8 cellular contexts compared by ENCODE assay signal in genomic region chr1:201481004-201481380, GRCh38. TPM values are rescaled to one million over a fixed set of nuclear protein-coding genes. Genes with fewer than 3 reads are reported as not detected.
A peak's percentile ranks its signal among the peaks of the same experiment; 100 is the strongest.
DNase-seq lines count a peak whose midpoint lies in the region; ATAC-seq and TF ChIP-seq lines count a peak whose summit lies in the region.

No MANE protein-coding gene starts in this region.

- H3K36me3 ChIP-seq in SK-N-MC (ENCODE audit: insufficient read depth, low read length): peaks cover 16% of the 10 kb centered on the region

- no peaks in the 10 kb centered on the region for H3K9me3 ChIP-seq in SK-N-MC (ENCODE audit: low read depth, low read length)

- H3K27ac ChIP-seq in SK-N-MC: no peak overlapping the region

- intact Hi-C loops in posterior vena cava (cut with DNase I): no loop called here

- no peak overlapping the region for H3K9ac ChIP-seq in SK-N-MC (ENCODE audit: insufficient read length)

- ATAC-seq in GM19455 (IDR thresholded peaks at IDR 0.05; ENCODE audit: unreplicated experiment): no peak

- DNase-seq in ELF-1 (ENCODE audit: low read depth, low spot score): peak; percentile 49
- no peak for DNase-seq in SK-N-MC (ENCODE audit: low read depth, low spot score)
- no peak for DNase-seq in foreskin fibroblast
- DNase-seq in posterior vena cava (ENCODE audit: low spot score): peak; percentile 78
- no peak for DNase-seq in SHP77 treated with DMSO at 0.1 percent for 48 hours (lab: John Stamatoyannopoulos, UW)
- DNase-seq in D341Med (ENCODE audit: low spot score): no peak
- DNase-seq in medulla oblongata (ENCODE audit: extremely low spot score): no peak

- H3K4me3 ChIP-seq in SK-N-MC (peak overlapping the region; percentile 53), foreskin fibroblast (ENCODE audit: low read depth in 1 of 2, low read length in 2 of 2) (peak overlapping the region; percentile 10 to 24)

- no peak for TF ChIP-seq CTCF in foreskin fibroblast (IDR thresholded peaks at IDR 0.05; ENCODE audit: low read depth, low read length)

RNA-seq across cellular contexts. Expression of gene PHLDA3, which starts 12.0 kb away (rescaled TPM):
- total RNA-seq in posterior vena cava: 10 to 100 TPM; 55.0 to 57.4 TPM

RNA-seq across cellular contexts. Expression of gene CSRP1, which starts 25.9 kb away (rescaled TPM):
- total RNA-seq in posterior vena cava: 1,000 to 10,000 TPM; 1,426 to 2,194 TPM

RNA-seq across cellular contexts. Expression of gene NAV1, which starts 57.9 kb away (rescaled TPM):
- total RNA-seq in posterior vena cava: 10 to 100 TPM; 85.0 to 96.0 TPM

RNA-seq across cellular contexts. Expression of gene TNNI1, which starts 59.5 kb away (rescaled TPM):
- total RNA-seq in posterior vena cava: not detected

Comparison
In these comparisons a context has a peak if more than half of its experiments do, and no peak if none do; other contexts are left out.
1. DNase-seq: peak in ELF-1 (single experiment) and posterior vena cava (single experiment); none in SK-N-MC (single experiment), foreskin fibroblast (0 of 2), SHP77 treated with DMSO at 0.1 percent for 48 hours (single experiment), D341Med (single experiment) and medulla oblongata (single experiment).